Comparison of ENCODE assay signal across 9 cellular contexts in the genomic region with DNA sequence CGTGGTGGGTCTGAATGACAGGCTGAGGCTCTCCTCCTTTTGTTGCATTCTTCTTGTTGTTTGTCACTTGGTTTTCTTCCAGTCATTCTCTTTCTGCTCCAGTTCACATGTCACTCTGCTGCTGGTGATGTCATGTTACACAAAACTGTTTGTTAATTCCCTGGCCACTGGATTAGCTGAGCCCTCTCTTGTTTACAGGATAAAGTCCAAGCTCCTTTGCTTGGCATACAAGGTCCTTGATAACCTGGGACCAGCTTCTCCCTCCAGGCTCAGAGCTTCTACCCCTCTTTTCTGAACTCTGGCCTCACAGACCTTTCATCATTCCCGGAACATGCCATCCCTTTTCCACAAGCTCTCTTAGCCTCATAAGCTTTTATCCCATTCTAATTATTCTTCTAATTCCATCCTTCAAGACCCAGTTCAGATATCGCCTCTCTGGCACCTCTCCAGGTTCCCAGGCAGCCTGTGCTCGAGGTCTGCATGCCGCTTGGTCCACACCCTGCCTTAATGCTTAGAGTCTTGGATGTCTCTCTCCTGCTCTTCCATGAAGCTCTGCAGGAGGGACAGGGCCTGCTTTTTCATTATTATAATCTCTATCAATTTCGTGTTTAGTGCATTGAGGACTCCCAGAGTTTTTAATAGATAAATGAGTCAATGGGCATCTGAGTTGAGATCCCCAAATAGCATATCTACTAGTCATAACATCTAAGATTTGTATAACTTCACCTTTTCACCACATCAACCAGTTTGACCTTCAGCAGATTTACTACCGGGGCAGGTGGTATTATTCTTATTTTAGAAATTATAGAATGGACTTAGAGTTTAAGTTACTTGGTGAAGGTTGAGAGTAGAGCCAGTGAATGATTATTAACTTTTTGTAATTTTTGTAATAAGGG.
DNase-seq lines count a peak whose midpoint lies in the region; ATAC-seq and TF ChIP-seq lines count a peak whose summit lies in the region.
"Had no signal": no experiment of that assay in that cellular context is flagged by ENCODE, and none has a peak within 500 bp of the region (broad histone marks: within the 10 kb centered on the region; RNA-seq: fewer than 3 reads in every experiment).

No MANE protein-coding gene starts in this region.

- in situ Hi-C loops in ACHN (cut with HindIII; ENCODE audit: low pct_ligation_motif_present, low pct_unique_long_range_greater_than_20kb, low sequenced_read_pairs), result no loop called here

- WGBS in right cardiac atrium, result 41% methylated on average over 7 of the region's 7 CpGs

- H3K4me1 Mint-ChIP-seq in activated CD4-positive, alpha-beta T cell treated with anti-CD3 and anti-CD28 coated beads for 36 hours, result peaks cover 71% of the 10 kb centered on the region

- H3K4me1 ChIP-seq in right cardiac atrium (ENCODE audit: control insufficient read depth, insufficient read depth, low read length) (peaks cover 10% of the 10 kb centered on the region), stomach smooth muscle (ENCODE audit: control insufficient read depth, insufficient read depth, low read length) (peaks cover 10% of the 10 kb centered on the region), vagina (peaks cover 10% of the 10 kb centered on the region)

- TF ChIP-seq CTCF in VCaP (conservative IDR thresholded peaks at IDR 0.05) (no peak), vagina (IDR thresholded peaks at IDR 0.05) (no peak)

- DNase-seq in activated CD4-positive, alpha-beta T cell treated with anti-CD3 and anti-CD28 coated beads for 36 hours, result no peak
- no peak for DNase-seq in activated CD4-positive, alpha-beta T cell treated with anti-CD3 and anti-CD28 coated beads, Interleukin-2, amount 50 U/mL, for 4 hours
- DNase-seq in right cardiac atrium (peak in 2 of 3 donors; percentile 62 to 73), NCI-H345 treated with DMSO at 0.1 percent for 48 hours (lab: John Stamatoyannopoulos, UW; ENCODE audit: unreplicated experiment) (no peak), ACHN (no peak), vagina (ENCODE audit: extremely low spot score in 2 of 2) (no peak)

- no peaks in the 10 kb centered on the region for H3K27me3 Mint-ChIP-seq in activated CD4-positive, alpha-beta T cell treated with anti-CD3 and anti-CD28 coated beads for 36 hours

- intact Hi-C loops in activated CD4-positive, alpha-beta T cell treated with anti-CD3 and anti-CD28 coated beads for 36 hours (cut with DNase I, micrococcal nuclease), result no loop called here
- intact Hi-C loops in right cardiac atrium (cut with DNase I) (no loop called here), vagina (cut with DNase I) (no loop called here)

- H3K36me3 ChIP-seq in stomach smooth muscle (ENCODE audit: control insufficient read depth in 2 of 2, insufficient read depth in 2 of 2, low read length in 2 of 2) (peaks cover 0 to 2% of the 10 kb centered on the region in 2 donors), vagina (peaks cover 0 to 4% of the 10 kb centered on the region in 2 donors)

- TF ChIP-seq POLR2A in vagina (IDR thresholded peaks at IDR 0.05), result no peak

- H3K4me3 ChIP-seq in right cardiac atrium (ENCODE audit: low read length) (no peak overlapping the region), stomach smooth muscle (ENCODE audit: low read length in 2 of 2) (no peak overlapping the region), vagina (no peak overlapping the region)
- H3K4me3 ChIP-seq: skin epidermis had no signal

- CTCF ChIA-PET in activated CD4-positive, alpha-beta T cell treated with anti-CD3 and anti-CD28 coated beads for 36 hours (lab: Charles Lee), result interaction anchor here (0.6 to 1.6 kb wide), 2 partner anchors 9 to 31 kb away, joined by 3 to 7 read pairs; no protein-coding TSS in a partner anchor

- ATAC-seq in activated CD4-positive, alpha-beta T cell treated with anti-CD3 and anti-CD28 coated beads for 36 hours, result no peak
- peak; percentile 40 to 45 for ATAC-seq in right cardiac atrium

- H3K27me3 ChIP-seq in right cardiac atrium (ENCODE audit: control insufficient read depth, insufficient read depth), result no peaks in the 10 kb centered on the region
- H3K27me3 ChIP-seq in stomach smooth muscle (ENCODE audit: control insufficient read depth in 1 of 2, insufficient read depth in 2 of 2, low read length in 2 of 2), result no peaks in the 10 kb centered on the region
- H3K27me3 ChIP-seq in vagina, result no peaks in the 10 kb centered on the region

- peaks cover 53% of the 10 kb centered on the region for H3K36me3 Mint-ChIP-seq in activated CD4-positive, alpha-beta T cell treated with anti-CD3 and anti-CD28 coated beads for 36 hours (ENCODE audit: low read depth)

- H3K9ac ChIP-seq in stomach smooth muscle (ENCODE audit: low read length in 2 of 2), result no peak overlapping the region

- H3K27ac ChIP-seq in VCaP, result peak overlapping the region; percentile 23; the same call in 1 of the 2 replicates
- peak overlapping the region; percentile 85 for H3K27ac ChIP-seq in right cardiac atrium (ENCODE audit: low read length)
- peak overlapping the region; percentile 11 for H3K27ac ChIP-seq in stomach smooth muscle (ENCODE audit: low read length)
- no peak overlapping the region for H3K27ac ChIP-seq in vagina
- H3K27ac ChIP-seq: skin epidermis had no signal

- peak overlapping the region; percentile 9 for H3K27ac Mint-ChIP-seq in activated CD4-positive, alpha-beta T cell treated with anti-CD3 and anti-CD28 coated beads for 36 hours

- POLR2A ChIA-PET in activated CD4-positive, alpha-beta T cell treated with anti-CD3 and anti-CD28 coated beads for 36 hours (lab: Charles Lee), result no interaction called here

- H3K9me3 ChIP-seq in right cardiac atrium (ENCODE audit: control insufficient read depth, low read length) (no peaks in the 10 kb centered on the region), stomach smooth muscle (ENCODE audit: control insufficient read depth in 2 of 2, low read length in 2 of 2) (no peaks in the 10 kb centered on the region), vagina (no peaks in the 10 kb centered on the region)

- peaks cover 10% of the 10 kb centered on the region for H3K9me3 Mint-ChIP-seq in activated CD4-positive, alpha-beta T cell treated with anti-CD3 and anti-CD28 coated beads for 36 hours (ENCODE audit: low read depth)

- H3K4me3 Mint-ChIP-seq in activated CD4-positive, alpha-beta T cell treated with anti-CD3 and anti-CD28 coated beads for 36 hours, result no peak overlapping the region

Comparison
In these comparisons a context has a peak if more than half of its experiments do, and no peak if none do; other contexts are left out.
1. DNase-seq: peak in right cardiac atrium (2 of 3); none in activated CD4-positive, alpha-beta T cell treated with anti-CD3 and anti-CD28 coated beads for 36 hours (single experiment), activated CD4-positive, alpha-beta T cell treated with anti-CD3 and anti-CD28 coated beads, Interleukin-2, amount 50 U/mL, for 4 hours (0 of 2), NCI-H345 treated with DMSO at 0.1 percent for 48 hours (single experiment), ACHN (single experiment) and vagina (0 of 2).